In the genomic region with DNA sequence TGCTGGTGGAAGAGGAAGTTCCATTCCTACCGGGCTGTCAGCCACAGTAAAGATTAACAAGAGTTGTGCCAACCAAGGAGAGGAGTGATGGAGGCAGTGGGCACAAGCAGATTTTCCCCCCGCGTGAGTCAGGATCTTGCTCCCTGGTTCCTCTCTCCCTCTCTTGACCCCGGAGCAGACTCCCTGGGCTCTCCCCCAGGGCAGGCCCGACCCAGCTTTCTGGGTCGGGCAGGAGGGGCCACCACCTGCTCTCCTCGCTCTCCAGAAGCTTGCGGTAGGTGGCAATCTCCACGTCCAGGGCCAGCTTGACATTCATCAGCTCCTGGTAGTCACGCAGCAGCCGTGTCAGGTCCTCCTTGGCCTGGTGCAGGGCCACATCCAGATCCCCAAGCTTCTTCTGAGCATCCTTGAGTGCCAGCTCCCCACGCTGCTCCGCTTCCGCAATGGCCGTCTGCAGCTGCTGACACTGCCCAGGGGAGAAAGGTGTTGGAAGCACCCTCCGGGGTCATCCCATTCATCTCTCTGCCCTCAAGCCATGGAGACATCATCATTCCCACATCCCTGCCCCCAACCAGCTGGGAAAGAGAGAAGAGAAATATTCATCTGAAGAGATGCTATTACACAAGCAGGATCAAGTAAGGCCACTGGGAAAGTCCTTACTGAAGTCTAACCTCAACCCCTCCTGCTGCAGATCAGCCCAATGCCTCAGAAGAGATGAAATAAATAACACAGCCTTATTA, we compare ENCODE assay signal across 15 cellular contexts. TPM values are rescaled to one million over a fixed set of nuclear protein-coding genes. Genes with fewer than 3 reads are reported as not detected.
A peak's percentile ranks its signal among the peaks of the same experiment; 100 is the strongest.
DNase-seq lines count a peak whose midpoint lies in the region; ATAC-seq and TF ChIP-seq lines count a peak whose summit lies in the region.
"Had no signal": no experiment of that assay in that cellular context is flagged by ENCODE, and none has a peak within 500 bp of the region (broad histone marks: within the 10 kb centered on the region; RNA-seq: fewer than 3 reads in every experiment).

No MANE protein-coding gene starts in this region.

- no peaks in the 10 kb centered on the region for H3K36me3 ChIP-seq in H7 (replicated peaks; ENCODE audit: control insufficient read depth, insufficient read depth, low read length)
- no peaks in the 10 kb centered on the region for H3K36me3 ChIP-seq in osteoblast (ENCODE audit: insufficient read depth, low read length)
- H3K36me3 ChIP-seq: BE2C had no signal

- H3K79me2 ChIP-seq in osteoblast (ENCODE audit: insufficient read depth, low read length) = no peaks in the 10 kb centered on the region

- TF ChIP-seq CTCF in RWPE1 (conservative IDR thresholded peaks at IDR 0.05; ENCODE audit: low read depth) (no peak), osteoblast (IDR thresholded peaks at IDR 0.05; ENCODE audit: extremely low read depth, low read depth, low read length) (no peak)

- no peaks in the 10 kb centered on the region for H3K9me3 ChIP-seq in osteoblast (ENCODE audit: low read depth, low read length)
- H3K9me3 ChIP-seq: BE2C had no signal

- POLR2A ChIA-PET in RWPE1 (lab: Yijun Ruan, JAX; ENCODE audit: low non-redundant PET) = no interaction called here

- no peak overlapping the region for H2AFZ ChIP-seq in osteoblast (ENCODE audit: low read length)

- ATAC-seq in left colon (peak; percentile 34), HG02973 (IDR thresholded peaks at IDR 0.05; ENCODE audit: unreplicated experiment) (no peak)

- no peak overlapping the region for H3K4me3 ChIP-seq in H7 (ENCODE audit: insufficient read depth, low read depth, low read length)
- H3K4me3 ChIP-seq in osteoblast (ENCODE audit: insufficient read depth, low read length) = no peak overlapping the region

- CTCF ChIA-PET in RWPE1 (lab: Yijun Ruan, JAX) = interaction anchor here (0.6 to 0.7 kb wide), 2 partner anchors 240 to 311 kb away, joined by 3 read pairs; no protein-coding TSS in a partner anchor

- peak; percentile 30 for DNase-seq in H7
- no peak for DNase-seq in RWPE1 (ENCODE audit: low spot score)
- no peak for DNase-seq in left colon
- DNase-seq in osteoblast (ENCODE audit: insufficient read length, low spot score, missing footprints) = no peak
- DNase-seq in NCI-H774 (lab: John Stamatoyannopoulos, UW) = no peak
- no peak for DNase-seq in inferior parietal cortex (ENCODE audit: extremely low spot score)
- DNase-seq in middle frontal gyrus (ENCODE audit: extremely low spot score, low spot score) = no peak
- DNase-seq: BE2C; CD4-positive, alpha-beta memory T cell; DMS79 had no signal

- H3K27ac ChIP-seq in RWPE1 = peak overlapping the region; percentile 16; the same call in 1 of the 2 replicates
- H3K27ac ChIP-seq in osteoblast (ENCODE audit: low read depth, low read length) = no peak overlapping the region
- H3K27ac ChIP-seq: C4-2B had no signal

- H3K4me2 ChIP-seq in osteoblast (ENCODE audit: insufficient read depth, low read length) = peak overlapping the region; percentile 27

- intact Hi-C loops in left colon (cut with DNase I, micrococcal nuclease) = no loop called here

- no peaks in the 10 kb centered on the region for H4K20me1 ChIP-seq in osteoblast (ENCODE audit: insufficient read depth, low read length)

- H3K4me1 ChIP-seq in osteoblast (ENCODE audit: insufficient read depth, low read length) = peaks cover 7% of the 10 kb centered on the region
- H3K4me1 ChIP-seq: BE2C had no signal

- H3K27me3 ChIP-seq in H7 (ENCODE audit: control insufficient read depth, insufficient read depth, low read length) = no peaks in the 10 kb centered on the region
- H3K27me3 ChIP-seq in osteoblast (ENCODE audit: insufficient read depth, low read length) = peaks cover 17% of the 10 kb centered on the region

RNA-seq across cellular contexts. Expression of gene KRT4, which starts 9.0 kb away (rescaled TPM):
- total RNA-seq in H7 (2014; rRNA removed; shearing (Covaris generic)) = not detected in 2 replicates
- total RNA-seq in left colon = not detected
- total RNA-seq in osteoblast = not detected in 2 replicates
- total RNA-seq: A172; CD4-positive, alpha-beta memory T cell; G401; HT-29 had no signal

RNA-seq across cellular contexts. Expression of gene KRT79, which starts 11.2 kb away (rescaled TPM):
- not detected in 2 replicates for total RNA-seq in H7 (2014; rRNA removed; shearing (Covaris generic))
- total RNA-seq in left colon (not detected), osteoblast (not detected in 2 replicates)
- total RNA-seq: CD4-positive, alpha-beta memory T cell; G401; HT-29 had no signal

RNA-seq across cellular contexts. Expression of gene KRT78, which starts 25.9 kb away (rescaled TPM):
- total RNA-seq in H7 (2014; rRNA removed; shearing (Covaris generic)) = not detected in 2 replicates
- total RNA-seq in left colon (not detected), osteoblast (not detected in 2 replicates)
- total RNA-seq: A172; CD4-positive, alpha-beta memory T cell; HT-29 had no signal

RNA-seq across cellular contexts. Expression of gene KRT3, which starts 27.0 kb away (rescaled TPM):
- total RNA-seq in H7 (2014; rRNA removed; shearing (Covaris generic)) = not detected in 2 replicates
- total RNA-seq in left colon (not detected), osteoblast (not detected in 2 replicates)
- total RNA-seq: A172; CD4-positive, alpha-beta memory T cell; G401; HT-29 had no signal

RNA-seq across cellular contexts. Expression of gene KRT76, which starts 45.8 kb away (rescaled TPM):
- not detected in 2 replicates for total RNA-seq in H7 (2014; rRNA removed; shearing (Covaris generic))
- total RNA-seq in left colon = not detected
- not detected in 2 replicates for total RNA-seq in osteoblast
- total RNA-seq: A172; CD4-positive, alpha-beta memory T cell; G401; HT-29 had no signal
